8 cellular contexts compared by ENCODE assay signal in the genomic region with DNA sequence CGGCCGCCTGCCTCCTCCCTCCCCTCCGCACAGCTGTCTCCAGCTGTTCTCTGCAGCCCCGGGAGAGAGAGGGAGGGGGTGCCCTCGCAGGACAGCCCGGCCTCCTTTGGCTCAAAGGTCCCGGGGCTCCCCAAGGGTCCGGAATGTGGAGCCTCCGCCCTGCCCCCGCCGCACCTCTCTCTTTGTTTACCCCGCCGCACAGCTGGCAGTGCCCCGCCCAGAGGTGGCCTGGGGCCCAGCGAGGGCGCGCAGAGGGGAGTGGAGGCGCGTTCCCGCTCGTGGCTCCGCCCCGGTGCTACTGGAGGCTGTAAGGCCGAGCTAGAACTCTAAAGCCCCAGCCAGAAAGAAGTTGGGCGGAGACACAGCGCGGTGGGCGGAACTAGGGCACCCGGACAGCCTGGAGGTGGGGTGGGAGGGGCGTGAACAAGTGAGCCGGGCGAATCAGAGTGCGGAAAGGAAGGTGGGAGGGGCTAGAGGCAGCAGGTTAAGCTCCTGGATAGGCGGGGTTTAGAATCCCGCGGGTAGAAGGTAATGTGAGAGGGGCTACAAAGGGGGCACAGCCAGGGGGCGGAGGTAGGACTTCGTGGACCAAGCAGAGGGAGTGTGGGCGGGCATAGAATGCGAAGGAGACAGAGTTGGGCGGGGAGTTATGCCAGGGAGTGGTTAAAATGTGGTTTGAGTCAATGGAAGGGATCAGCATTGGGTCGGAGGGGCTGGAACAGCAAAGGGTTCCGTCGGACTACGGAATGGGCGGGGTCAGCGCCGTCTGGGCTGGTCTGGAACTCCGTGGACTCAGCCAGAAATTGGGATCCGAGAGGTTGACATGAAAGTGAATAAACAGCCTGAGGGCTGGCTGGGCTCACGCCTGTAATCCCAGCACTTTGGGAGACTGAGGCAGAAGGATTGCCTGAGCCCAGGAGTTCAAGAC. TPM values are rescaled to one million over a fixed set of nuclear protein-coding genes. Genes with fewer than 3 reads are reported as not detected.
DNase-seq lines count a peak whose midpoint lies in the region; ATAC-seq and TF ChIP-seq lines count a peak whose summit lies in the region.

No MANE protein-coding gene starts in this region.

- intact Hi-C loops in activated CD4-positive, alpha-beta memory T cell treated with anti-CD3 and anti-CD28 coated beads for 36 hours (cut with micrococcal nuclease) = loop anchor here (2.0 to 5.0 kb wide), 4 partner anchors 27 to 317 kb away; partner anchors contain the start of genes AKT2, BLVRB and SHKBP1
- intact Hi-C loops in right lobe of liver (cut with DNase I) = no loop called here

- H3K27me3 ChIP-seq in BE2C (peaks cover 34% of the 10 kb centered on the region), duodenal mucosa (ENCODE audit: control insufficient read depth in 1 of 2, insufficient read depth in 2 of 2, low read length in 2 of 2) (peaks cover 15 to 19% of the 10 kb centered on the region in 2 donors), right lobe of liver (peaks cover 0 to 12% of the 10 kb centered on the region in 2 donors)

- H3K36me3 Mint-ChIP-seq in activated CD4-positive, alpha-beta memory T cell treated with anti-CD3 and anti-CD28 coated beads for 36 hours = no peaks in the 10 kb centered on the region

- H3K4me1 ChIP-seq in BE2C = peaks cover 7% of the 10 kb centered on the region
- peaks cover 68 to 69% of the 10 kb centered on the region in 2 donors for H3K4me1 ChIP-seq in duodenal mucosa (ENCODE audit: control insufficient read depth in 1 of 2, insufficient read depth in 2 of 2, low read length in 2 of 2)
- peaks cover 0 to 29% (median 0%) of the 10 kb centered on the region in 4 donors for H3K4me1 ChIP-seq in right lobe of liver

- DNase-seq in BE2C (peak; percentile 97), NCI-H774 (lab: John Stamatoyannopoulos, UW) (peak; percentile 95), right lobe of liver (peak; percentile 97 to 98 (median 98))
- DNase-seq in activated CD4-positive, alpha-beta memory T cell treated with anti-CD3 and anti-CD28 coated beads for 36 hours = peak; percentile 99
- DNase-seq in stimulated activated CD4-positive, alpha-beta T cell treated with anti-CD3 and anti-CD28 coated beads, Interleukin-4, amount 100 ng/mL, for 4 hours = peak; percentile 90 to 98

- ATAC-seq in GM19351 (IDR thresholded peaks at IDR 0.05; ENCODE audit: unreplicated experiment) = peak; percentile 75
- peak; percentile 52 for ATAC-seq in HG03469 (IDR thresholded peaks at IDR 0.05; ENCODE audit: unreplicated experiment)
- peak; percentile 80 to 91 (median 86) for ATAC-seq in right lobe of liver

- WGBS in right lobe of liver (ENCODE audit: insufficient coverage, low coverage, low lambda C conversion rate, missing lambda C conversion rate) = 0% methylated on average over 29 of the region's 51 CpGs

- peaks cover 16% of the 10 kb centered on the region for H3K27me3 Mint-ChIP-seq in activated CD4-positive, alpha-beta memory T cell treated with anti-CD3 and anti-CD28 coated beads for 36 hours

- peak overlapping the region; percentile 81 for H3K4me3 Mint-ChIP-seq in activated CD4-positive, alpha-beta memory T cell treated with anti-CD3 and anti-CD28 coated beads for 36 hours

- H3K27ac ChIP-seq in duodenal mucosa (ENCODE audit: low read depth, low read length) (peak overlapping the region; percentile 80), right lobe of liver (peak overlapping the region; percentile 33 to 57 (median 44))

- TF ChIP-seq CTCF in BE2C (IDR thresholded peaks at IDR 0.05; ENCODE audit: low read depth, low read length) (no peak), right lobe of liver (IDR thresholded peaks at IDR 0.05) (no peak)

- peak overlapping the region; percentile 87 for H3K27ac Mint-ChIP-seq in activated CD4-positive, alpha-beta memory T cell treated with anti-CD3 and anti-CD28 coated beads for 36 hours

- H3K4me3 ChIP-seq in BE2C (ENCODE audit: low read depth, low read length) (peak overlapping the region; percentile 39), duodenal mucosa (ENCODE audit: low read depth in 1 of 2, low read length in 2 of 2) (peak overlapping the region; percentile 79 to 80), right lobe of liver (peak overlapping the region; percentile 22 to 40 (median 37))

- H3K9ac ChIP-seq in duodenal mucosa (ENCODE audit: low read depth in 1 of 2, low read length in 2 of 2) = peak overlapping the region; percentile 70 to 86

- CTCF ChIA-PET in activated CD4-positive, alpha-beta memory T cell treated with anti-CD3 and anti-CD28 coated beads for 36 hours (lab: Charles Lee) = interaction anchor here (1.0 to 6.5 kb wide), 13 partner anchors 8 to 299 kb away, joined by 3 to 60 read pairs (median 8); partner anchors contain the start of gene BLVRB

- H3K36me3 ChIP-seq in BE2C (no peaks in the 10 kb centered on the region), duodenal mucosa (ENCODE audit: control insufficient read depth in 1 of 2, insufficient read depth in 2 of 2, low read length in 2 of 2) (no peaks in the 10 kb centered on the region), right lobe of liver (no peaks in the 10 kb centered on the region)

- H3K9me3 ChIP-seq in BE2C (no peaks in the 10 kb centered on the region), duodenal mucosa (ENCODE audit: control insufficient read depth in 1 of 2, low read length in 2 of 2) (no peaks in the 10 kb centered on the region), right lobe of liver (no peaks in the 10 kb centered on the region)

- H3K4me1 Mint-ChIP-seq in activated CD4-positive, alpha-beta memory T cell treated with anti-CD3 and anti-CD28 coated beads for 36 hours (ENCODE audit: low read depth) = peaks cover 68% of the 10 kb centered on the region

- H3K9me3 Mint-ChIP-seq in activated CD4-positive, alpha-beta memory T cell treated with anti-CD3 and anti-CD28 coated beads for 36 hours = no peaks in the 10 kb centered on the region

- peak; percentile 51 for TF ChIP-seq POLR2A in right lobe of liver (IDR thresholded peaks at IDR 0.05)

- POLR2A ChIA-PET in activated CD4-positive, alpha-beta memory T cell treated with anti-CD3 and anti-CD28 coated beads for 36 hours (lab: Charles Lee) = interaction anchor here (0.6 to 4.4 kb wide), 4 partner anchors 11 to 943 kb away, joined by 3 to 27 read pairs (median 4); partner anchors contain the start of gene FBL

RNA-seq across cellular contexts. Expression of gene LTBP4, which starts 2.8 kb away (rescaled TPM):
- polyA plus RNA-seq in BE2C (2012; ENCODE audit: insufficient read depth, insufficient read length, low read depth) = 116 TPM
- 100 to 1,000 TPM; 178 to 182 TPM for total RNA-seq in activated CD4-positive, alpha-beta memory T cell treated with anti-CD3 and anti-CD28 coated beads for 36 hours
- total RNA-seq in right lobe of liver = 10 to 100 TPM; 19.3 to 40.8 (median 34.4) TPM

RNA-seq across cellular contexts. Expression of gene SHKBP1, which starts 27.3 kb away (rescaled TPM):
- 58.0 TPM for polyA plus RNA-seq in BE2C (2012; ENCODE audit: insufficient read depth, insufficient read length, low read depth)
- total RNA-seq in activated CD4-positive, alpha-beta memory T cell treated with anti-CD3 and anti-CD28 coated beads for 36 hours = 100 to 1,000 TPM; 112 to 126 TPM
- total RNA-seq in right lobe of liver = 10 to 100 TPM; 16.1 to 29.0 (median 22.4) TPM

Comparison
In these comparisons a context has a peak if more than half of its experiments do, and no peak if none do; other contexts are left out.
1. Peak in every context shown above with its lines: DNase-seq, ATAC-seq, H3K4me3 ChIP-seq and H3K27ac ChIP-seq.
2. RNA of gene LTBP4, which starts 2.8 kb away (total RNA-seq): 178 to 182 TPM in activated CD4-positive, alpha-beta memory T cell treated with anti-CD3 and anti-CD28 coated beads for 36 hours; 19.3 to 40.8 TPM in right lobe of liver; every median in the first group is over 4 times any median in the second.